Comparison of ENCODE assay signal across 8 cellular contexts in the genomic region with DNA sequence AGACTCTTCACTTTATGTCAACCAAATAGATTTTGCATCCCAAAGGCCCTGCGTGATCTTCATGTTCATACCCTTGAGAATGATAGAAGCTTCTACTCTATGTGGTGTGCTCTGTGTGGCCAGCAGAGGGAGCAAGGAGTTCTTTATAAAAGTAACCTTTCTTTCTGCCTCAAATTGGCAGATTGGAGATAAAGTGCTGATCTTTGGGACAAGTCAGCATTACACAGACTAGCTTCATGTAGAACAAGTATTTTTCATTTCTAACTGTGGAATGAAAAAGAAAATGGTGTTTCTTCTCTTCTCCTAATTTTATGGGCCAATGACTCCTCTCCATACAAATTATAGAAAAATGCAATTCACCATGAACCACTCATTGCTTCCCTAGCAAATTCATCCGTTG.
A peak's percentile ranks its signal among the peaks of the same experiment; 100 is the strongest.
DNase-seq lines count a peak whose midpoint lies in the region; ATAC-seq lines count a peak whose summit lies in the region.

No MANE protein-coding gene starts in this region.

- CTCF ChIA-PET in activated CD4-positive, alpha-beta T cell treated with anti-CD3 and anti-CD28 coated beads, Interleukin-2, amount 10 ng/mL, durations not matched to agents 7 days and 5 days (lab: Charles Lee): no interaction called here

- H3K27ac Mint-ChIP-seq in activated CD4-positive, alpha-beta T cell treated with anti-CD3 and anti-CD28 coated beads, Interleukin-2, amount 10 ng/mL, durations not matched to agents 7 days and 5 days: no peak overlapping the region

- ATAC-seq in GM21825 (IDR thresholded peaks at IDR 0.05; ENCODE audit: unreplicated experiment): peak; percentile 54

- H3K27me3 Mint-ChIP-seq in activated CD4-positive, alpha-beta T cell treated with anti-CD3 and anti-CD28 coated beads, Interleukin-2, amount 10 ng/mL, durations not matched to agents 7 days and 5 days: no peaks in the 10 kb centered on the region

- H3K36me3 Mint-ChIP-seq in activated CD4-positive, alpha-beta T cell treated with anti-CD3 and anti-CD28 coated beads, Interleukin-2, amount 10 ng/mL, durations not matched to agents 7 days and 5 days (ENCODE audit: low read depth): no peaks in the 10 kb centered on the region

- no peak overlapping the region for H3K4me3 Mint-ChIP-seq in activated CD4-positive, alpha-beta T cell treated with anti-CD3 and anti-CD28 coated beads, Interleukin-2, amount 10 ng/mL, durations not matched to agents 7 days and 5 days

- H3K9me3 Mint-ChIP-seq in activated CD4-positive, alpha-beta T cell treated with anti-CD3 and anti-CD28 coated beads, Interleukin-2, amount 10 ng/mL, durations not matched to agents 7 days and 5 days: no peaks in the 10 kb centered on the region

- POLR2A ChIA-PET in activated CD4-positive, alpha-beta T cell treated with anti-CD3 and anti-CD28 coated beads, Interleukin-2, amount 10 ng/mL, durations not matched to agents 7 days and 5 days (lab: Charles Lee): no interaction called here

- peak; percentile 0 for DNase-seq in NCI-H2107 treated with DMSO at 0.1 percent for 48 hours (lab: John Stamatoyannopoulos, UW; ENCODE audit: unreplicated experiment)
- no peak for DNase-seq in NCI-H2107 (lab: John Stamatoyannopoulos, UW)
- DNase-seq in M059J (ENCODE audit: low read depth): peak; percentile 29
- DNase-seq in activated CD4-positive, alpha-beta T cell treated with anti-CD3 and anti-CD28 coated beads, Interleukin-2, amount 10 ng/mL, durations not matched to agents 7 days and 5 days: peak; percentile 31
- peak; percentile 1 for DNase-seq in glomerular visceral epithelial cell (ENCODE audit: extremely low spot score)
- DNase-seq in putamen (ENCODE audit: low spot score): peak; percentile 65
- DNase-seq in stimulated activated naive CD4-positive, alpha-beta T cell treated with Interleukin-2 at 50 U/mL for 16 hours (lab: John Stamatoyannopoulos, UW): no peak

- H3K4me1 Mint-ChIP-seq in activated CD4-positive, alpha-beta T cell treated with anti-CD3 and anti-CD28 coated beads, Interleukin-2, amount 10 ng/mL, durations not matched to agents 7 days and 5 days: no peaks in the 10 kb centered on the region

Comparison
In these comparisons a context has a peak if more than half of its experiments do, and no peak if none do; other contexts are left out.
1. DNase-seq: peak in NCI-H2107 treated with DMSO at 0.1 percent for 48 hours (single experiment), M059J (single experiment), activated CD4-positive, alpha-beta T cell treated with anti-CD3 and anti-CD28 coated beads, Interleukin-2, amount 10 ng/mL, durations not matched to agents 7 days and 5 days (single experiment), glomerular visceral epithelial cell (single experiment) and putamen (single experiment); none in NCI-H2107 (single experiment) and stimulated activated naive CD4-positive, alpha-beta T cell treated with Interleukin-2 at 50 U/mL for 16 hours (single experiment).